In the genomic region with DNA sequence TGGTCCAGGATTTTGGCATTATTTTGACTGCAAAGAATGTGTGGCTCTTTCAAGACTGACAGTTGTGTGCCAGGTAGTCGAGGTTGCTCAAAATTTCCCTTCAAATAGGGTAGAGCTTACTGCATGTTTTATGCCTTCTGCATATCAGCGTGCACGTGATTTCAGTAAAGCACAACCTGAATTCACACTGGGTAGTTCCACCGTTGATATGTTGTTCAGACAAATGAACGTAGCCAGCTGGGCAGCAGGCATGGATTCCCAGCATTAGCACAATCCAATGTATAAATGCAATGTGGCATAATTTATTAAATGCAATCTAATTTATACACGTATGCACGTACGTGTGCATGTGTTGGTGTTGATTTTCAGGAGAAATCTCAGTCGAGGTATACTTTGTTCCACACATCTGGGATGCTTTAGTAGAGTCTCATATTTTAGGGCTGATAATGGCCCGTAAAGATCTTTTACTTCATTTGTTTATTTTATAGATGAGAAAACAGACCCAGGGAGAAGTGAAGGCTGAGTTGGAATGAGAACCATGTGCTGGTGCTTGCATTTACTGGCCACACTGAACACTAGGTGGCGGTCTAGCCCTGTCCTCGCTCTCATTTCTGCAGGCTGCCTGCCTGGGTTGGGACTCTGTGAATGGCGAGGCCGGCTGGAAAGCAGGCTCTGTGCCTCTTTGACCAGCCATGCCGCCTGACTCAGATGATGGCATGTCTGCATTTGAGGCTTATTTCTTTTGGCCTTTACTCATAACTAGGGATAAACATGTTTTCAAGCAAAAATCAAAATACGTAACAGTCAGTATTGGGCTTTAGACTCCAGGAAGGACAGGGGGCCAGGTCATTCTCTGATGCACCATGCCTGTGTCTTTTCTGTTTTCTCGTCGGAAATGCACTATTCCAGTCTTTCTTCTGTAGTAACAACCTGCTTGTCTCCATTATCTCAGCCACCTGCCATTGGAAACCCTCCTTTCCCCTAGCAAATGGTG, we compare ENCODE assay signal across 8 cellular contexts.
DNase-seq lines count a peak whose midpoint lies in the region; ATAC-seq, FAIRE-seq and TF ChIP-seq lines count a peak whose summit lies in the region.

No MANE protein-coding gene starts in this region.

- H3K4me1 Mint-ChIP-seq in activated CD4-positive, alpha-beta memory T cell treated with anti-CD3 and anti-CD28 coated beads for 36 hours (ENCODE audit: low read depth) = no peaks in the 10 kb centered on the region
- H3K4me1 Mint-ChIP-seq in stimulated activated naive CD8-positive, alpha-beta T cell treated with anti-CD3 and anti-CD28 coated beads, Interleukin-15, amount 100 ng/mL, for 72 hours = no peaks in the 10 kb centered on the region

- H3K4me3 Mint-ChIP-seq in activated CD4-positive, alpha-beta memory T cell treated with anti-CD3 and anti-CD28 coated beads for 36 hours = no peak overlapping the region
- no peak overlapping the region for H3K4me3 Mint-ChIP-seq in stimulated activated naive CD8-positive, alpha-beta T cell treated with anti-CD3 and anti-CD28 coated beads, Interleukin-15, amount 100 ng/mL, for 72 hours

- ATAC-seq in GM18519 (IDR thresholded peaks at IDR 0.05; ENCODE audit: low FRiP score, unreplicated experiment) = peak; percentile 82
- peak; percentile 77 for ATAC-seq in HG03039 (IDR thresholded peaks at IDR 0.05; ENCODE audit: unreplicated experiment)
- ATAC-seq in stimulated activated naive CD8-positive, alpha-beta T cell treated with anti-CD3 and anti-CD28 coated beads, Interleukin-15, amount 100 ng/mL, for 72 hours = peak; percentile 72

- H3K27me3 Mint-ChIP-seq in activated CD4-positive, alpha-beta memory T cell treated with anti-CD3 and anti-CD28 coated beads for 36 hours = no peaks in the 10 kb centered on the region
- H3K27me3 Mint-ChIP-seq in stimulated activated naive CD8-positive, alpha-beta T cell treated with anti-CD3 and anti-CD28 coated beads, Interleukin-15, amount 100 ng/mL, for 72 hours = no peaks in the 10 kb centered on the region

- POLR2A ChIA-PET in activated CD4-positive, alpha-beta memory T cell treated with anti-CD3 and anti-CD28 coated beads for 36 hours (lab: Charles Lee) = no interaction called here

- H3K9me3 Mint-ChIP-seq in activated CD4-positive, alpha-beta memory T cell treated with anti-CD3 and anti-CD28 coated beads for 36 hours = no peaks in the 10 kb centered on the region
- H3K9me3 Mint-ChIP-seq in stimulated activated naive CD8-positive, alpha-beta T cell treated with anti-CD3 and anti-CD28 coated beads, Interleukin-15, amount 100 ng/mL, for 72 hours = peaks cover 8 to 9% of the 10 kb centered on the region in 2 donors

- CTCF ChIA-PET in activated CD4-positive, alpha-beta memory T cell treated with anti-CD3 and anti-CD28 coated beads for 36 hours (lab: Charles Lee) = interaction anchor here (2.3 kb wide), 1 partner anchor 140 kb away, joined by 12 read pairs; no protein-coding TSS in a partner anchor

- FAIRE-seq in endometrium (lab: Jason Lieb, UNC) = peak; percentile 61

- intact Hi-C loops in activated CD4-positive, alpha-beta memory T cell treated with anti-CD3 and anti-CD28 coated beads for 36 hours (cut with micrococcal nuclease) = no loop called here

- no peak overlapping the region for H3K4me3 ChIP-seq in AG10803 (ENCODE audit: low read length)

- H3K36me3 Mint-ChIP-seq in activated CD4-positive, alpha-beta memory T cell treated with anti-CD3 and anti-CD28 coated beads for 36 hours = peaks cover 9% of the 10 kb centered on the region

- TF ChIP-seq CTCF in AG10803 (conservative IDR thresholded peaks at IDR 0.05; ENCODE audit: low read length) = peak; percentile 84

- DNase-seq in AG10803 (ENCODE audit: low read depth) (peak; percentile 65), NCI-H460 (ENCODE audit: extremely low read depth, low read depth) (peak; percentile 56), middle frontal gyrus (ENCODE audit: extremely low spot score, low spot score) (peak; percentile 60)
- peak; percentile 64 for DNase-seq in activated CD4-positive, alpha-beta memory T cell treated with anti-CD3 and anti-CD28 coated beads for 36 hours
- DNase-seq in stimulated activated naive CD8-positive, alpha-beta T cell treated with anti-CD3 and anti-CD28 coated beads, Interleukin-15, amount 100 ng/mL, for 72 hours = peak in 1 of 2 donors; percentile 38

- no peak overlapping the region for H3K27ac Mint-ChIP-seq in activated CD4-positive, alpha-beta memory T cell treated with anti-CD3 and anti-CD28 coated beads for 36 hours
- no peak overlapping the region for H3K27ac Mint-ChIP-seq in stimulated activated naive CD8-positive, alpha-beta T cell treated with anti-CD3 and anti-CD28 coated beads, Interleukin-15, amount 100 ng/mL, for 72 hours
